In the genomic region with DNA sequence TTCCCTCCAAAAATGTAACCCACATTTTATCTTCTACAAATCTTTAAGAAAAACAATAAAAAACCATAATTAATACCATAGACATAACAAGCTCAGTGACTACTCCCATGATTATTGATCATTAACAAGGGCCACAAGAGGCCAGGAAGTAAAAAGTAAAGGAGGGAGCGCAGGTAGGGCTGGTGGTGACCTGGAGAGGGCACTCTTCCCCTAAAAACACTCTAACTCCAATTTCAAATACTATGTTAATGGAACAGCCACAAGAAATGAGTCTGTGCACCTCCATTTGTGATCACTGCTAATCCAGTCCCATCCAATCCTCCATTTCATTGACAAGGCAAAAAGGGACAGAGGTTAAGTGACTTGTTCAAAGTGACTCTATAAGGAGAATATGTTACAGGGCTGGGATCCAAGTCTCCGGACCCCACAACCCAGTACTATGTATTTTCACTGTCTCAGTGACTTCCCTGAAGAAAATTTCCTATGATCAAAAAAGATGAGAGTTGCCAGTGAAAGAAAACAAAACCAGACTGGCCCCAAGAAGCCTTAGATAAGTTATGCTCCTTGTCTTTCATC, we compare ENCODE assay signal across 1 cellular context.
TF ChIP-seq lines count a peak whose summit lies in the region.

No MANE protein-coding gene starts in this region.

TF ChIP-seq in GM23338, 12 proteins besides CTCF, POLR2A, EP300 and RAD21 (continued from another document):
- no peak for TF ChIP-seq ZNF462 (CRISPR knock-in tag; IDR thresholded peaks at IDR 0.05)
- TF ChIP-seq NANOG (IDR thresholded peaks at IDR 0.05; ENCODE audit: borderline replicate concordance), result no peak
